Comparison of ENCODE assay signal across 29 cellular contexts in the genomic region with DNA sequence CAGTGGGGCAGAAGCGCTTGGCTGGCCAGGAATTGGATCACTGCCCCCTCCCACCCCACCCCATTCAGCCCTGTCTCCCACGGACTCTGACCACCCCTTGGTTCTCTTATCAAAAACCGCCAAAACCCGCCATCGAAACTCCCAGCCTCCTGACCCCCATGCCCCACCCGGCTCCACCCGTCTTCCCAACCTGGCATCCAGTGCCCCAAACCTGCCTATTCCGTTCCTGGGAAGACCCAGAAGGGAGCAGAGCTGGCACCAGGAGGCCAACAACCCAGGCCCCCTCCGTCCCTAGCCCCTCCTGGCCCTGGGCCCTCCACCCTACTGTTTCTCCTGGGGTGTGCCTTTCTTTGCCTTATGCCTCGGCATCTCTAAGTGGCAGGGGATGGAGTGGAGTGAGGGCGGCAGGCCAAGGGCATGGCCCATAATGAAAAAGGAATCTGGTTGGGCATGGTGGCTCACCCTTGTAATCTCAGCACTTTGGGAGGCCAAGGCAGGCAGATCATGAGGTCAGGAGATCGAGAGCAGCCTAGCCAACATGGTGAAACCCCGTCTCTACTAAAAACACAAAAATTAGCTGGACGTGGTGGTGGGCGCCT. TPM values are rescaled to one million over a fixed set of nuclear protein-coding genes. Genes with fewer than 3 reads are reported as not detected.
DNase-seq lines count a peak whose midpoint lies in the region; ATAC-seq and TF ChIP-seq lines count a peak whose summit lies in the region.
"Had no signal": no experiment of that assay in that cellular context is flagged by ENCODE, and none has a peak within 500 bp of the region (broad histone marks: within the 10 kb centered on the region; RNA-seq: fewer than 3 reads in every experiment).

No MANE protein-coding gene starts in this region.

- H3K9me3 Mint-ChIP-seq in osteocyte (ENCODE audit: unreplicated experiment): no peaks in the 10 kb centered on the region
- no peaks in the 10 kb centered on the region for H3K9me3 Mint-ChIP-seq in activated CD4-positive, alpha-beta T cell treated with anti-CD3 and anti-CD28 coated beads for 36 hours (ENCODE audit: low read depth)
- H3K9me3 Mint-ChIP-seq: activated naive CD4-positive, alpha-beta T cell treated with anti-CD3 and anti-CD28 coated beads, Interleukin-2, amount 50 U/mL, for 72 hours; GM23338; memory B cell; naive B cell; stimulated activated memory B cell treated with anti-CD40 and anti-IgM and Interleukin-4, amounts not matched to agents 10 μg/mL and 1 μg/mL and 100 μg/mL, for 72 hours had no signal

- no peak for TF ChIP-seq POLR2A in esophagus squamous epithelium (IDR thresholded peaks at IDR 0.05)

- DNase-seq in H7 (peak; percentile 58), RWPE2 (ENCODE audit: low spot score) (no peak), esophagus squamous epithelium (lab: John Stamatoyannopoulos, UW) (no peak), osteocyte (ENCODE audit: extremely low spot score, unreplicated experiment) (no peak)
- DNase-seq in activated CD4-positive, alpha-beta T cell treated with anti-CD3 and anti-CD28 coated beads for 36 hours: no peak
- DNase-seq: activated CD4-positive, alpha-beta T cell treated with anti-CD3 and anti-CD28 coated beads for 48 hours; central memory CD4-positive, alpha-beta T cell; DMS 273 treated with DMSO at 0.1 percent for 48 hours; dorsolateral prefrontal cortex; head of caudate nucleus; naive B cell; NCI-H1694; NCI-H2171 treated with DMSO at 0.1 percent for 48 hours; NCI-H524 treated with DMSO at 0.1 percent for 48 hours; NK-92 treated with Interleukin-12 subunit alpha and Interleukin-12 subunit beta, amount 100 ng/mL, for 24 hours; ovary; retina; spleen; stimulated activated CD4-positive, alpha-beta T cell treated with anti-CD3 and anti-CD28 coated beads, Interleukin-2, amount 100 ng/mL, for 48 hours; T-helper 17 cell had no signal

- 86 to 94% methylated on average over 6 to 11 of the region's 15 CpGs for WGBS in esophagus squamous epithelium, 2 donors

- intact Hi-C loops in esophagus squamous epithelium (cut with DNase I): no loop called here
- intact Hi-C loops in activated CD4-positive, alpha-beta T cell treated with anti-CD3 and anti-CD28 coated beads for 36 hours (cut with DNase I, micrococcal nuclease): no loop called here

- TF ChIP-seq CTCF in RWPE2 (IDR thresholded peaks at IDR 0.05; ENCODE audit: poor library complexity, severe bottlenecking) (no peak), esophagus squamous epithelium (IDR thresholded peaks at IDR 0.05) (no peak), osteocyte (IDR thresholded peaks at IDR 0.05) (no peak)

- H3K36me3 ChIP-seq in H7 (replicated peaks; ENCODE audit: control insufficient read depth, insufficient read depth, low read length) (no peaks in the 10 kb centered on the region), RWPE2 (ENCODE audit: low read depth) (no peaks in the 10 kb centered on the region), esophagus squamous epithelium (no peaks in the 10 kb centered on the region)
- H3K36me3 ChIP-seq: ascending aorta, ovary, spleen had no signal

- ATAC-seq in RWPE2 (ENCODE audit: low read depth): no peak
- ATAC-seq in GM21367 (IDR thresholded peaks at IDR 0.05; ENCODE audit: unreplicated experiment): no peak
- no peak for ATAC-seq in HG03108 (IDR thresholded peaks at IDR 0.05; ENCODE audit: unreplicated experiment)
- ATAC-seq in GM18907 (IDR thresholded peaks at IDR 0.05; ENCODE audit: unreplicated experiment): no peak
- ATAC-seq in activated CD4-positive, alpha-beta T cell treated with anti-CD3 and anti-CD28 coated beads for 36 hours: no peak
- ATAC-seq: activated naive CD4-positive, alpha-beta T cell treated with anti-CD3 and anti-CD28 coated beads, Interleukin-2, amount 50 U/mL, for 72 hours; GM23338; stimulated activated memory B cell treated with anti-CD40 and anti-IgM and Interleukin-4, amounts not matched to agents 10 μg/mL and 1 μg/mL and 100 μg/mL, for 72 hours; T-helper 17 cell had no signal

- H3K27me3 ChIP-seq in H7 (ENCODE audit: control insufficient read depth, insufficient read depth, low read length) (no peaks in the 10 kb centered on the region), RWPE2 (ENCODE audit: insufficient read depth, poor library complexity, severe bottlenecking) (no peaks in the 10 kb centered on the region), esophagus squamous epithelium (no peaks in the 10 kb centered on the region)
- H3K27me3 ChIP-seq: ascending aorta, ovary had no signal

- H3K4me1 ChIP-seq in RWPE2 (ENCODE audit: insufficient read depth, poor library complexity, severe bottlenecking) (peaks cover 51% of the 10 kb centered on the region), esophagus squamous epithelium (peaks cover 54 to 88% (median 58%) of the 10 kb centered on the region in 3 donors)

- no peaks in the 10 kb centered on the region for H3K27me3 Mint-ChIP-seq in osteocyte (ENCODE audit: unreplicated experiment)
- H3K27me3 Mint-ChIP-seq in activated CD4-positive, alpha-beta T cell treated with anti-CD3 and anti-CD28 coated beads for 36 hours: no peaks in the 10 kb centered on the region

- peaks cover 69% of the 10 kb centered on the region for H3K4me1 Mint-ChIP-seq in osteocyte (ENCODE audit: unreplicated experiment)
- peaks cover 14% of the 10 kb centered on the region for H3K4me1 Mint-ChIP-seq in activated CD4-positive, alpha-beta T cell treated with anti-CD3 and anti-CD28 coated beads for 36 hours

- CTCF ChIA-PET in activated CD4-positive, alpha-beta T cell treated with anti-CD3 and anti-CD28 coated beads for 36 hours (lab: Charles Lee): interaction anchor here (0.6 kb wide), 1 partner anchor 15 kb away, joined by 3 read pairs; no protein-coding TSS in a partner anchor

- H3K36me3 Mint-ChIP-seq in osteocyte (ENCODE audit: unreplicated experiment): no peaks in the 10 kb centered on the region
- H3K36me3 Mint-ChIP-seq in activated CD4-positive, alpha-beta T cell treated with anti-CD3 and anti-CD28 coated beads for 36 hours (ENCODE audit: low read depth): no peaks in the 10 kb centered on the region
- H3K36me3 Mint-ChIP-seq: activated naive CD4-positive, alpha-beta T cell treated with anti-CD3 and anti-CD28 coated beads, Interleukin-2, amount 50 U/mL, for 72 hours; memory B cell; naive B cell; stimulated activated memory B cell treated with anti-CD40 and anti-IgM and Interleukin-4, amounts not matched to agents 10 μg/mL and 1 μg/mL and 100 μg/mL, for 72 hours had no signal

- no peak overlapping the region for H3K4me3 ChIP-seq in H7 (ENCODE audit: insufficient read depth, low read depth, low read length)
- no peak overlapping the region for H3K4me3 ChIP-seq in RWPE2 (ENCODE audit: severe bottlenecking)
- H3K4me3 ChIP-seq in esophagus squamous epithelium: no peak overlapping the region
- H3K4me3 ChIP-seq: ascending aorta, dorsolateral prefrontal cortex, GM23338, ovary, SK-N-MC, spleen had no signal

- no peak overlapping the region for H3K4me3 Mint-ChIP-seq in osteocyte (ENCODE audit: unreplicated experiment)
- no peak overlapping the region for H3K4me3 Mint-ChIP-seq in activated CD4-positive, alpha-beta T cell treated with anti-CD3 and anti-CD28 coated beads for 36 hours
- H3K4me3 Mint-ChIP-seq: GM23338; memory B cell; naive B cell; stimulated activated memory B cell treated with anti-CD40 and anti-IgM and Interleukin-4, amounts not matched to agents 10 μg/mL and 1 μg/mL and 100 μg/mL, for 72 hours; T-helper 17 cell had no signal

- H3K27ac Mint-ChIP-seq in osteocyte (ENCODE audit: unreplicated experiment): peak overlapping the region; percentile 94
- no peak overlapping the region for H3K27ac Mint-ChIP-seq in activated CD4-positive, alpha-beta T cell treated with anti-CD3 and anti-CD28 coated beads for 36 hours
- H3K27ac Mint-ChIP-seq: activated naive CD4-positive, alpha-beta T cell treated with anti-CD3 and anti-CD28 coated beads, Interleukin-2, amount 50 U/mL, for 72 hours; GM23338; memory B cell; naive B cell; stimulated activated memory B cell treated with anti-CD40 and anti-IgM and Interleukin-4, amounts not matched to agents 10 μg/mL and 1 μg/mL and 100 μg/mL, for 72 hours; T-helper 17 cell had no signal

- no peaks in the 10 kb centered on the region for H3K9me3 ChIP-seq in RWPE2 (ENCODE audit: severe bottlenecking)
- H3K9me3 ChIP-seq in esophagus squamous epithelium: no peaks in the 10 kb centered on the region
- H3K9me3 ChIP-seq: ascending aorta, ovary, spleen had no signal

- peak overlapping the region; percentile 98 for H3K27ac ChIP-seq in RWPE2 (ENCODE audit: poor library complexity, severe bottlenecking)
- peak overlapping the region; percentile 61 to 93 (median 90) for H3K27ac ChIP-seq in esophagus squamous epithelium
- H3K27ac ChIP-seq: dorsolateral prefrontal cortex, ovary had no signal

- POLR2A ChIA-PET in activated CD4-positive, alpha-beta T cell treated with anti-CD3 and anti-CD28 coated beads for 36 hours (lab: Charles Lee): no interaction called here

RNA-seq across cellular contexts. Expression of a gene that starts 16.5 kb away (rescaled TPM):
- 43.3 and 63.5 TPM in 2 replicates for total RNA-seq in H7 (2014; rRNA removed; shearing (Covaris generic))
- total RNA-seq in esophagus squamous epithelium (100 to 1,000 TPM in 3 of 4 donors, 10 to 100 TPM in 1; 87.5 to 225 (median 137) TPM), osteocyte (152 and 155 TPM in 2 replicates)
- under 1 TPM; 0.19 to 0.21 TPM for total RNA-seq in activated CD4-positive, alpha-beta T cell treated with anti-CD3 and anti-CD28 coated beads for 36 hours
- total RNA-seq: T-helper 17 cell had no signal

RNA-seq across cellular contexts. Expression of a gene that starts 40.1 kb away (rescaled TPM):
- 16.2 and 21.0 TPM in 2 replicates for total RNA-seq in H7 (2014; rRNA removed; shearing (Covaris generic))
- 10 to 100 TPM; 15.8 to 27.1 (median 20.6) TPM for total RNA-seq in esophagus squamous epithelium
- 8.5 and 9.5 TPM in 2 replicates for total RNA-seq in osteocyte
- total RNA-seq in activated CD4-positive, alpha-beta T cell treated with anti-CD3 and anti-CD28 coated beads for 36 hours: 1 to 10 TPM; 4.9 to 6.5 TPM

Comparison
In these comparisons a context has a peak if more than half of its experiments do, and no peak if none do; other contexts are left out.
1. RNA of a gene that starts 16.5 kb away (total RNA-seq): 87.5 to 225 TPM in esophagus squamous epithelium, 152 to 155 TPM in osteocyte and 43.3 to 63.5 TPM in H7; 0.19 to 0.21 TPM in activated CD4-positive, alpha-beta T cell treated with anti-CD3 and anti-CD28 coated beads for 36 hours; every median in the first group is over 10 times any median in the second.